In genomic region chr5:102226321-102226720, GRCh38 we compare ENCODE assay signal across 23 cellular contexts.
"Had no signal": no experiment of that assay in that cellular context is flagged by ENCODE, and none has a peak within 500 bp of the region (broad histone marks: within the 10 kb centered on the region; RNA-seq: fewer than 3 reads in every experiment).

No MANE protein-coding gene starts in this region.

- H3K4me3 ChIP-seq: left ventricle myocardium inferior, lung, mucosa of descending colon, ovary, prostate gland, skin epidermis, spleen, suprapubic skin, thoracic aorta, tibial artery, uterus had no signal

- ATAC-seq: mucosa of descending colon; naive thymus-derived CD4-positive, alpha-beta T cell; natural killer cell treated with Interleukin-12 subunit alpha and Interleukin-12 subunit beta and Interleukin-15 and Interleukin-18, amount 100 ng/mL, for 72 hours; right cardiac atrium; sciatic nerve; stimulated activated effector memory CD8-positive, alpha-beta T cell treated with anti-CD3 and anti-CD28 coated beads, Interleukin-12 subunit alpha, Interleukin-12 subunit beta, amount 100 ng/mL, for 72 hours had no signal

- H3K27me3 ChIP-seq: ovary, spleen, suprapubic skin, tibial artery, uterus had no signal

- H3K4me1 ChIP-seq: left ventricle myocardium inferior, prostate gland, spleen, suprapubic skin, tibial artery, uterus had no signal

- DNase-seq: hypothalamus; immature natural killer cell; left ventricle myocardium inferior; midbrain; mucosa of descending colon; naive thymus-derived CD4-positive, alpha-beta T cell; ovary; posterior cingulate gyrus; retina; right cardiac atrium; spleen; stimulated activated CD4-positive, alpha-beta T cell treated with anti-CD3 and anti-CD28 coated beads, Interleukin-4, amount 100 ng/mL, for 24 hours; stimulated activated naive CD4-positive, alpha-beta T cell; tibial artery; uterus had no signal

- H3K36me3 ChIP-seq: left ventricle myocardium inferior, ovary, prostate gland, spleen, suprapubic skin, thoracic aorta, tibial artery, uterus had no signal

- H3K27ac ChIP-seq: left ventricle myocardium inferior, ovary, prostate gland, skin epidermis, spleen, suprapubic skin, thoracic aorta, tibial artery, uterus had no signal
